17 cellular contexts compared by ENCODE assay signal in genomic region chr21:15795533-15795932, GRCh38.
"Had no signal": no experiment of that assay in that cellular context is flagged by ENCODE, and none has a peak within 500 bp of the region (broad histone marks: within the 10 kb centered on the region; RNA-seq: fewer than 3 reads in every experiment).

No MANE protein-coding gene starts in this region.

- H3K27ac Mint-ChIP-seq: activated naive CD8-positive, alpha-beta T cell treated with anti-CD3 and anti-CD28 coated beads, Interleukin-2, amount 10 ng/mL, durations not matched to agents 7 days and 5 days; T-helper 2 cell treated with Interferon-gamma antibody and Interleukin-4, amounts not matched to agents 5 μg/mL and 100 μg/mL, for 36 hours had no signal

- ATAC-seq: left ventricle myocardium superior, natural killer cell had no signal

- H3K4me3 ChIP-seq: testis, upper lobe of left lung had no signal

- H3K4me1 ChIP-seq: testis had no signal

- H3K9me3 Mint-ChIP-seq: activated naive CD8-positive, alpha-beta T cell treated with anti-CD3 and anti-CD28 coated beads, Interleukin-2, amount 10 ng/mL, durations not matched to agents 7 days and 5 days; memory B cell; natural killer cell; T-helper 2 cell treated with Interferon-gamma antibody and Interleukin-4, amounts not matched to agents 5 μg/mL and 100 μg/mL, for 36 hours had no signal

- H3K4me3 Mint-ChIP-seq: activated naive CD8-positive, alpha-beta T cell treated with anti-CD3 and anti-CD28 coated beads, Interleukin-2, amount 10 ng/mL, durations not matched to agents 7 days and 5 days; memory B cell; natural killer cell; T-helper 2 cell treated with Interferon-gamma antibody and Interleukin-4, amounts not matched to agents 5 μg/mL and 100 μg/mL, for 36 hours had no signal

- H3K27me3 ChIP-seq: testis, upper lobe of left lung had no signal

- H3K27ac ChIP-seq: testis, upper lobe of left lung had no signal

- DNase-seq: activated CD4-positive, alpha-beta T cell treated with anti-CD3 and anti-CD28 coated beads, Interleukin-2, amount 50 U/mL, for 1 hour; activated CD4-positive, CD25-positive, alpha-beta regulatory T cell; activated naive CD8-positive, alpha-beta T cell treated with anti-CD3 and anti-CD28 coated beads, Interleukin-2, amount 10 ng/mL, durations not matched to agents 7 days and 5 days; aorta; cerebellar nuclear complex; effector CD8-positive, alpha-beta T cell; foreskin melanocyte; head of caudate nucleus; kidney glomerular epithelial cell; left ventricle myocardium superior; natural killer cell; posterior cingulate gyrus; stimulated activated naive CD4-positive, alpha-beta T cell treated with Interleukin-2 at 50 U/mL for 16 hours; testis; upper lobe of left lung had no signal

- H3K27me3 Mint-ChIP-seq: activated naive CD8-positive, alpha-beta T cell treated with anti-CD3 and anti-CD28 coated beads, Interleukin-2, amount 10 ng/mL, durations not matched to agents 7 days and 5 days; memory B cell had no signal
